In the genomic region with DNA sequence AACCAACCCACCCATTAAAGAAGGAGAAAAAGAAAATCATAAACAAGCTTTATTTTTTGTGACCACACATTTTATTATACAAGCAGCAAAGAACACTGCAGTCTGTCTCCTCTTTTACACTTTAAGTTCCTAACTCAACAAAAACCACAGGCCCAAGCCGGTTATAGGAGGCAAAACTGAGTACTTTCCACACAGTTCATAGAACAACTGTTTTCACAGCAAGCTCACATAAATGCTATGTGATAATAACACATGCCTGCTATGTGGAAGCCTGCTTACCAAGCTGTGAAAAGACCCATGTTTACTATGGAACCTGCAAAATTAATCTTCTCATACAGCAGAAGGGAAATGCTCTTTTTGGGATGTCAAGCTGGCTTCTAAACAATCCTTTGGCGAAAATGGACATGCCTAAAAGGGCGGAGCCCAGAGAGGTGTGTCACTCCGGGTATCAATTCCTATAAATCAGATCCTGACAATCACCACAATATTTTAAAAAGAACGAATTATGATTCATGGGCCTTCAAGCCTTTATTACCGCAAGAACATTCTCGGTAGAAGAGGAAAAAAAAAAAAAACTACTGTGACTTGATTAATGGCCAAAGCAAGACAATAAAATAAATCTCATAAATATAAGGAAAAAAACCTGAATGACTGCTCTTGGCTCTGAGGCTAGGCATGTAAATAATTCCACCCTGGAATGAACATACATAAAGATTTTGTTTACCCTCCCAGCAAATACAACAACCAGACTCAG, we compare ENCODE assay signal across 8 cellular contexts. TPM values are rescaled to one million over a fixed set of nuclear protein-coding genes. Genes with fewer than 3 reads are reported as not detected.
A peak's percentile ranks its signal among the peaks of the same experiment; 100 is the strongest.
DNase-seq lines count a peak whose midpoint lies in the region; ATAC-seq and TF ChIP-seq lines count a peak whose summit lies in the region.

No MANE protein-coding gene starts in this region.

- ATAC-seq in natural killer cell (peak; percentile 41 to 56 (median 52)), GM21825 (IDR thresholded peaks at IDR 0.05; ENCODE audit: unreplicated experiment) (no peak)

- H3K27ac Mint-ChIP-seq in CD14-positive monocyte: peak overlapping the region; percentile 10 to 97 (median 66)
- H3K27ac Mint-ChIP-seq in natural killer cell: peak overlapping the region; percentile 87 to 96

- H3K4me3 Mint-ChIP-seq in CD14-positive monocyte (peak overlapping the region in 1 of 2 donors; percentile 100), natural killer cell (peak overlapping the region; percentile 99)

- H3K27me3 ChIP-seq in HUES64 (ENCODE audit: insufficient read depth, low read length) (no peaks in the 10 kb centered on the region), mammary epithelial cell (ENCODE audit: insufficient read depth, low read length) (no peaks in the 10 kb centered on the region)

- H3K36me3 Mint-ChIP-seq in CD14-positive monocyte: peaks cover 18 to 27% of the 10 kb centered on the region in 2 donors
- no peaks in the 10 kb centered on the region for H3K36me3 Mint-ChIP-seq in natural killer cell

- dilution Hi-C loops in mammary epithelial cell (cut with HindIII; ENCODE audit: low sequenced_read_pairs): no loop called here

- in situ Hi-C loops in mammary epithelial cell (cut with MboI; ENCODE audit: low sequenced_read_pairs in 2 of 2): no loop called here

- peaks cover 23% of the 10 kb centered on the region for H3K4me1 ChIP-seq in HUES64 (ENCODE audit: insufficient read depth, low read length)
- H3K4me1 ChIP-seq in mammary epithelial cell (ENCODE audit: insufficient read depth, low read length): peaks cover 22% of the 10 kb centered on the region

- H3K9me3 Mint-ChIP-seq in CD14-positive monocyte (peaks cover 0 to 1% (median 0%) of the 10 kb centered on the region in 7 donors), natural killer cell (no peaks in the 10 kb centered on the region)

- H3K4me3 ChIP-seq in HUES64 (ENCODE audit: low read length) (peak overlapping the region; percentile 92), mammary epithelial cell (replicated peaks in 1 of 3; ENCODE audit: insufficient read depth in 1 of 3, low read depth in 2 of 3, low read length in 3 of 3) (no peak overlapping the region)

- H4K20me1 ChIP-seq in mammary epithelial cell (ENCODE audit: insufficient read depth, low read length): no peaks in the 10 kb centered on the region

- H3K36me3 ChIP-seq in HUES64 (ENCODE audit: insufficient read depth, low read length) (no peaks in the 10 kb centered on the region), mammary epithelial cell (ENCODE audit: insufficient read depth, low read length) (no peaks in the 10 kb centered on the region)

- no peak overlapping the region for H3K27ac ChIP-seq in HUES64 (ENCODE audit: low read depth, low read length)
- H3K27ac ChIP-seq in mammary epithelial cell (ENCODE audit: insufficient read depth, low read depth, low read length): no peak overlapping the region

- no peak overlapping the region for H3K9ac ChIP-seq in HUES64 (ENCODE audit: low read depth, low read length)
- H3K9ac ChIP-seq in mammary epithelial cell (ENCODE audit: insufficient read depth, low read length): no peak overlapping the region

- peak overlapping the region; percentile 87 for H3K4me2 ChIP-seq in mammary epithelial cell (ENCODE audit: insufficient read depth, low read depth, low read length)

- intact Hi-C loops in CD14-positive monocyte (cut with micrococcal nuclease): no loop called here
- intact Hi-C loops in mammary epithelial cell (cut with micrococcal nuclease): no loop called here
- intact Hi-C loops in natural killer cell (cut with micrococcal nuclease): loop anchor here (2.0 kb wide), 1 partner anchor 58 kb away; no protein-coding TSS in a partner anchor

- TF ChIP-seq CTCF in CD14-positive monocyte (IDR thresholded peaks at IDR 0.05) (no peak), mammary epithelial cell (conservative IDR thresholded peaks at IDR 0.05 in 1 of 2, IDR thresholded peaks at IDR 0.05 in 1 of 2; ENCODE audit: extremely low read depth in 1 of 2, insufficient read depth in 1 of 2, low read depth in 1 of 2, low read length in 2 of 2) (no peak), natural killer cell (IDR thresholded peaks at IDR 0.05) (no peak)

- peaks cover 52% of the 10 kb centered on the region for H3K79me2 ChIP-seq in mammary epithelial cell (ENCODE audit: insufficient read depth, low read length)

- BruUV-seq in mammary epithelial cell (replicated peaks; lab: Mats Ljungman, UMichigan): no TSS peak

- H3K9me3 ChIP-seq in HUES64 (ENCODE audit: insufficient read depth, low read depth, low read length) (no peaks in the 10 kb centered on the region), mammary epithelial cell (replicated peaks; ENCODE audit: insufficient read depth, low read length) (no peaks in the 10 kb centered on the region)

- WGBS in HUES64: 78% methylated on average over 5 of the region's 7 CpGs
- 74% methylated on average over 7 of the region's 7 CpGs for WGBS in mammary epithelial cell (ENCODE audit: low coverage, missing lambda C conversion rate)

- CTCF ChIA-PET in mammary epithelial cell (lab: Charles Lee; ENCODE audit: low non-redundant PET): interaction anchor here (0.7 kb wide), 1 partner anchor 97 kb away, joined by 4 read pairs; no protein-coding TSS in a partner anchor

- no peak overlapping the region for H2AFZ ChIP-seq in mammary epithelial cell (ENCODE audit: low read depth, low read length)

- peaks cover 65% of the 10 kb centered on the region for H3K4me1 Mint-ChIP-seq in CD14-positive monocyte
- peaks cover 61 to 79% of the 10 kb centered on the region in 2 donors for H3K4me1 Mint-ChIP-seq in natural killer cell

- no peak for DNase-seq in CD14-positive monocyte (ENCODE audit: low spot score)
- peak; percentile 9 for DNase-seq in mammary epithelial cell
- DNase-seq in natural killer cell: no peak
- DNase-seq in NCI-H2107 (lab: John Stamatoyannopoulos, UW): no peak
- DNase-seq in A172 (ENCODE audit: low spot score): no peak
- DNase-seq in retina: no peak

- H3K27me3 Mint-ChIP-seq in CD14-positive monocyte (ENCODE audit: low read depth in 3 of 3) (peaks cover 2 to 7% (median 6%) of the 10 kb centered on the region in 3 donors), natural killer cell (ENCODE audit: low read depth in 2 of 2) (no peaks in the 10 kb centered on the region)

RNA-seq across cellular contexts. Expression of a gene that starts 2.6 kb away (rescaled TPM):
- polyA plus RNA-seq in CD14-positive monocyte: 1 to 10 TPM in 1 of 2 donors, under 1 TPM in 1; 0.58 to 2.0 TPM
- polyA plus RNA-seq in HUES64 (2013, experiment 1 of 2): 11.4 TPM
- 11.8 TPM for polyA plus RNA-seq in HUES64 (2013, experiment 2 of 2)
- total RNA-seq in mammary epithelial cell: 1 to 10 TPM in 1 of 2 donors, under 1 TPM in 1; 0.33 to 4.9 TPM
- polyA plus RNA-seq in mammary epithelial cell: 3.7 TPM
- polyA minus RNA-seq in mammary epithelial cell: 10.7 TPM
- total RNA-seq in natural killer cell: 10 to 100 TPM; 34.6 to 42.3 (median 38.6) TPM
- 3.4 and 3.5 TPM in 2 replicates for total RNA-seq in A172 (2014; rRNA removed; shearing (Covaris generic))
